Comparison of ENCODE assay signal across 5 cellular contexts in the genomic region with DNA sequence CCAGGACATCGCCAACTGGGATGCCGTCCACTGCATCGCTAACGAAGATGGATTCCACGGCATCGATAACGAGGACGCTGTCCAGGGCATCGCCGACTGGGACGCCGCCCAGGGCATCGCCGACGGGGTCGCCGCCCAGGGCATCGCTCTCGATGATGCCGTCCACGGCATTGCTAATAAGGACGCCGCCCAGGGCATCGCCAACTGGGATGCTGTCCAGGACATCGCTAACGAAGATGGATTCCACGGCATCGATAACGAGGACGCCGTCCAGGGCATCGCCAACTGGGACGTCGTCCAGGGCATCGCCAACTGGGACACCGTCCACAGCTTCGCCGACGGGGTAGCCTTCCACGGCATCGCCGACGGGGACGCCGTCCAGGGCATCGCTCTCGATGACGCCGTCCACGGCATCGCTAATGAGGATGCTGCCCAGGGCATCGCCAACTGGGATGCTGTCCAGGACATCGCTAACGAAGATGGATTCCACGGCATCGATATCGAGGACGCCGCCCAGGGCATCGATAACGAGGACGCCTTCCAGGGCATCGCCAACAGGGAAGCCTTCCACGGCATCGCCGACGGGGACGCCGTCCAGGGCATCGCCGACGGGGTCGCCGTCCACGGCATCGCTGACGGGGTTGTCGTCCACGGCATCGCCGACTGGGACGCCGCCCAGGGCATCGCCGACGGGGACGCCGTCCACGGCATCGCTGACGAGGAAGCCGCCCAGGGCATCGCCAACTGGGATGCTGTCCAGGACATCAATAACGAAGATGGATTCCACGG.
"Had no signal": no experiment of that assay in that cellular context is flagged by ENCODE, and none has a peak within 500 bp of the region (broad histone marks: within the 10 kb centered on the region; RNA-seq: fewer than 3 reads in every experiment).

No MANE protein-coding gene starts in this region.

- H3K36me3 Mint-ChIP-seq: IgD-negative memory B cell had no signal

- H3K4me1 Mint-ChIP-seq: GM23338, H9, IgD-negative memory B cell had no signal

- H3K4me3 Mint-ChIP-seq: GM23338, H9, IgD-negative memory B cell had no signal

- H2AFZ ChIP-seq: GM23338 had no signal

- H3K4me2 ChIP-seq: GM23338 had no signal

- ATAC-seq: GM23338 had no signal

- H3K27ac Mint-ChIP-seq: GM23338, H9, IgD-negative memory B cell had no signal

- DNase-seq: H9, HCEC 1CT, KBM-7 had no signal

- H3K27me3 Mint-ChIP-seq: IgD-negative memory B cell had no signal

- H3K4me3 ChIP-seq: GM23338 had no signal

- H3K9me3 Mint-ChIP-seq: IgD-negative memory B cell had no signal
